1 cellular context compared by ENCODE assay signal in the genomic region with DNA sequence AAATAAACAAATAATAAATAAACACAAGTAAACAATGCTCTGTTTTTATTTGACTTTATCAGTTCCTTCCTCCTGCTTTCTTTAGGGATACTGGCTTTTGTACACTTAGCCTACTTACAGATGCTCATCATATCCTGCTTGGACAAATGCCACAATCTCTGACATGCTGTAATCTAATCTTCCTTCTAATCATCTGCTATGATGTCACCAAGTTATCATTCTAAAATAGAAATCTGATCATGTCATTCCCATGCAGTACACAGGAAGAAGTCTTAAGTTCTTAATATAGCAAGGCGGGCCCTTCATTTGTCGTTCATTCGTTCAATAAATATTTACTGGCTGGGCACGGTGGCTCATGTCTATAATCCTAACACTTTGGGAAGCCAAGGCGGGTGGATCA.
TF ChIP-seq lines count a peak whose summit lies in the region.

No MANE protein-coding gene starts in this region.

TF ChIP-seq in HEK293, 187 proteins besides CTCF, POLR2A, EP300 and RAD21 (continued from another document):
- TF ChIP-seq SP3 (tag by site-specific recombination; IDR thresholded peaks at IDR 0.05) = no peak
- TF ChIP-seq, protein P1, sequence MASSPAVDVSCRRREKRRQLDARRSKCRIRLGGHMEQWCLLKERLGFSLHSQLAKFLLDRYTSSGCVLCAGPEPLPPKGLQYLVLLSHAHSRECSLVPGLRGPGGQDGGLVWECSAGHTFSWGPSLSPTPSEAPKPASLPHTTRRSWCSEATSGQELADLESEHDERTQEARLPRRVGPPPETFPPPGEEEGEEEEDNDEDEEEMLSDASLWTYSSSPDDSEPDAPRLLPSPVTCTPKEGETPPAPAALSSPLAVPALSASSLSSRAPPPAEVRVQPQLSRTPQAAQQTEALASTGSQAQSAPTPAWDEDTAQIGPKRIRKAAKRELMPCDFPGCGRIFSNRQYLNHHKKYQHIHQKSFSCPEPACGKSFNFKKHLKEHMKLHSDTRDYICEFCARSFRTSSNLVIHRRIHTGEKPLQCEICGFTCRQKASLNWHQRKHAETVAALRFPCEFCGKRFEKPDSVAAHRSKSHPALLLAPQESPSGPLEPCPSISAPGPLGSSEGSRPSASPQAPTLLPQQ (tag by site-specific recombination; IDR thresholded peaks at IDR 0.05) = peak; percentile 45; the same call in 1 of the 2 replicates
- peak; percentile 96 for TF ChIP-seq ZNF629 (tag by site-specific recombination; IDR thresholded peaks at IDR 0.05)
- TF ChIP-seq SP7 (tag by site-specific recombination; IDR thresholded peaks at IDR 0.05) = peak; percentile 60
- TF ChIP-seq, protein P2, sequence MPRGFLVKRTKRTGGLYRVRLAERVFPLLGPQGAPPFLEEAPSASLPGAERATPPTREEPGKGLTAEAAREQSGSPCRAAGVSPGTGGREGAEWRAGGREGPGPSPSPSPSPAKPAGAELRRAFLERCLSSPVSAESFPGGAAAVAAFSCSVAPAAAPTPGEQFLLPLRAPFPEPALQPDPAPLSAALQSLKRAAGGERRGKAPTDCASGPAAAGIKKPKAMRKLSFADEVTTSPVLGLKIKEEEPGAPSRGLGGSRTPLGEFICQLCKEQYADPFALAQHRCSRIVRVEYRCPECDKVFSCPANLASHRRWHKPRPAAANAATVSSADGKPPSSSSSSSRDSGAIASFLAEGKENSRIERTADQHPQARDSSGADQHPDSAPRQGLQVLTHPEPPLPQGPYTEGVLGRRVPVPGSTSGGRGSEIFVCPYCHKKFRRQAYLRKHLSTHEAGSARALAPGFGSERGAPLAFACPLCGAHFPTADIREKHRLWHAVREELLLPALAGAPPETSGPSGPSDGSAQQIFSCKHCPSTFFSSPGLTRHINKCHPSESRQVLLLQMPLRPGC (tag by site-specific recombination; IDR thresholded peaks at IDR 0.05) = peak; percentile 63
- no peak for TF ChIP-seq ZNF155 (tag by site-specific recombination; IDR thresholded peaks at IDR 0.05)
- TF ChIP-seq ZNF701 (tag by site-specific recombination; IDR thresholded peaks at IDR 0.05) = no peak
- TF ChIP-seq KLF8 (tag by site-specific recombination; IDR thresholded peaks at IDR 0.05) = peak; percentile 43; the same call in 1 of the 2 replicates
- TF ChIP-seq GFI1B (tag by site-specific recombination; IDR thresholded peaks at IDR 0.05) = no peak
- peak; percentile 83 for TF ChIP-seq ZEB2 (tag by site-specific recombination; IDR thresholded peaks at IDR 0.05)
- TF ChIP-seq BCL11A (tag by site-specific recombination; IDR thresholded peaks at IDR 0.05; ENCODE audit: low read depth) = no peak
- TF ChIP-seq, protein P3, sequence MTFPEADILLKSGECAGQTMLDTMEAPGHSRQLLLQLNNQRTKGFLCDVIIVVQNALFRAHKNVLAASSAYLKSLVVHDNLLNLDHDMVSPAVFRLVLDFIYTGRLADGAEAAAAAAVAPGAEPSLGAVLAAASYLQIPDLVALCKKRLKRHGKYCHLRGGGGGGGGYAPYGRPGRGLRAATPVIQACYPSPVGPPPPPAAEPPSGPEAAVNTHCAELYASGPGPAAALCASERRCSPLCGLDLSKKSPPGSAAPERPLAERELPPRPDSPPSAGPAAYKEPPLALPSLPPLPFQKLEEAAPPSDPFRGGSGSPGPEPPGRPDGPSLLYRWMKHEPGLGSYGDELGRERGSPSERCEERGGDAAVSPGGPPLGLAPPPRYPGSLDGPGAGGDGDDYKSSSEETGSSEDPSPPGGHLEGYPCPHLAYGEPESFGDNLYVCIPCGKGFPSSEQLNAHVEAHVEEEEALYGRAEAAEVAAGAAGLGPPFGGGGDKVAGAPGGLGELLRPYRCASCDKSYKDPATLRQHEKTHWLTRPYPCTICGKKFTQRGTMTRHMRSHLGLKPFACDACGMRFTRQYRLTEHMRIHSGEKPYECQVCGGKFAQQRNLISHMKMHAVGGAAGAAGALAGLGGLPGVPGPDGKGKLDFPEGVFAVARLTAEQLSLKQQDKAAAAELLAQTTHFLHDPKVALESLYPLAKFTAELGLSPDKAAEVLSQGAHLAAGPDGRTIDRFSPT (tag by site-specific recombination; IDR thresholded peaks at IDR 0.05) = 0 out of 2 replicates have a peak, but pooled peaks have one; percentile 13
